9 cellular contexts compared by ENCODE assay signal in genomic region chr11:47186937-47187681, GRCh38. TPM values are rescaled to one million over a fixed set of nuclear protein-coding genes. Genes with fewer than 3 reads are reported as not detected.
A peak's percentile ranks its signal among the peaks of the same experiment; 100 is the strongest.
DNase-seq lines count a peak whose midpoint lies in the region; ATAC-seq and TF ChIP-seq lines count a peak whose summit lies in the region.
"Had no signal": no experiment of that assay in that cellular context is flagged by ENCODE, and none has a peak within 500 bp of the region (broad histone marks: within the 10 kb centered on the region; RNA-seq: fewer than 3 reads in every experiment).

No MANE protein-coding gene starts in this region.

- peaks cover 31% of the 10 kb centered on the region for H3K27me3 Mint-ChIP-seq in CD8-positive, alpha-beta T cell (ENCODE audit: low read depth)
- H3K27me3 Mint-ChIP-seq in WTC11 (ENCODE audit: low read depth): peaks cover 9% of the 10 kb centered on the region

- under 1% methylated on average over 53 of the region's 53 CpGs for WGBS in liver

- H3K4me1 Mint-ChIP-seq in CD8-positive, alpha-beta T cell (ENCODE audit: low read depth): peaks cover 9% of the 10 kb centered on the region
- peaks cover 19% of the 10 kb centered on the region for H3K4me1 Mint-ChIP-seq in WTC11

- no peak overlapping the region for H3K27ac Mint-ChIP-seq in CD8-positive, alpha-beta T cell
- peak overlapping the region; percentile 85 for H3K27ac Mint-ChIP-seq in WTC11

- TF ChIP-seq RAD21 in liver (IDR thresholded peaks at IDR 0.05): no peak

- TF ChIP-seq CTCF in CD8-positive, alpha-beta T cell (IDR thresholded peaks at IDR 0.05): no peak
- TF ChIP-seq CTCF in WTC11 (IDR thresholded peaks at IDR 0.05) (no peak), liver (IDR thresholded peaks at IDR 0.05; ENCODE audit: low read depth, low read length, missing input control) (no peak)

- intact Hi-C loops in CD8-positive, alpha-beta T cell (cut with DNase I, micrococcal nuclease): loop anchor here in 1 of 2 experiments (2.0 kb wide), 1 partner anchor 28 kb away; the partner anchor contains the start of gene DDB2

- H3K36me3 Mint-ChIP-seq in CD8-positive, alpha-beta T cell: no peaks in the 10 kb centered on the region
- H3K36me3 Mint-ChIP-seq in WTC11: peaks cover 3% of the 10 kb centered on the region; the same call in 1 of the 2 replicates

- H3K27ac ChIP-seq in CD8-positive, alpha-beta T cell (ENCODE audit: low read depth, low read length): no peak overlapping the region
- H3K27ac ChIP-seq in duodenal mucosa (ENCODE audit: low read depth, low read length) (no peak overlapping the region), liver (ENCODE audit: low read depth in 1 of 2, low read length in 2 of 2) (peak overlapping the region; percentile 26 to 71)
- H3K27ac ChIP-seq: HL-60 had no signal

- peak; percentile 68 for ATAC-seq in CD8-positive, alpha-beta T cell
- ATAC-seq in HG03175 (IDR thresholded peaks at IDR 0.05; ENCODE audit: unreplicated experiment) (peak; percentile 25), WTC11 (peak; percentile 46), GM19324 (IDR thresholded peaks at IDR 0.05; ENCODE audit: low FRiP score, unreplicated experiment) (no peak)

- peak overlapping the region; percentile 77 for H3K4me3 Mint-ChIP-seq in CD8-positive, alpha-beta T cell
- peak overlapping the region; percentile 81 for H3K4me3 Mint-ChIP-seq in WTC11

- peak in 4 of 7 experiments; percentile 38 to 58 (median 44) for DNase-seq in CD8-positive, alpha-beta T cell
- peak; percentile 74 for DNase-seq in WTC11 (ENCODE audit: low spot score)
- peak; percentile 34 to 43 for DNase-seq in stimulated activated CD4-positive, alpha-beta T cell treated with anti-CD3 and anti-CD28 coated beads, Interleukin-4, amount 100 ng/mL, for 48 hours (ENCODE audit: low read depth in 2 of 2)
- DNase-seq in AG08395 (ENCODE audit: low spot score): no peak

- H3K27me3 ChIP-seq in CD8-positive, alpha-beta T cell (ENCODE audit: insufficient read depth, low read length): peaks cover 7% of the 10 kb centered on the region
- H3K27me3 ChIP-seq in duodenal mucosa (ENCODE audit: control insufficient read depth in 1 of 2, insufficient read depth in 2 of 2, low read length in 2 of 2) (peaks cover 0 to 11% of the 10 kb centered on the region in 2 donors), liver (ENCODE audit: control insufficient read depth in 4 of 4, insufficient read depth in 4 of 4, low read length in 3 of 4) (no peaks in the 10 kb centered on the region)

- no peaks in the 10 kb centered on the region for H3K9me3 Mint-ChIP-seq in CD8-positive, alpha-beta T cell
- no peaks in the 10 kb centered on the region for H3K9me3 Mint-ChIP-seq in WTC11

- H3K9ac ChIP-seq in duodenal mucosa (ENCODE audit: low read depth in 1 of 2, low read length in 2 of 2) (peak overlapping the region; percentile 9 to 18), liver (ENCODE audit: low read depth in 1 of 2, low read length in 2 of 2) (peak overlapping the region; percentile 8 to 64)

- H3K4me1 ChIP-seq in CD8-positive, alpha-beta T cell (ENCODE audit: insufficient read depth, low read length): peaks cover 16% of the 10 kb centered on the region
- H3K4me1 ChIP-seq in duodenal mucosa (ENCODE audit: control insufficient read depth in 1 of 2, insufficient read depth in 2 of 2, low read length in 2 of 2) (peaks cover 18 to 34% of the 10 kb centered on the region in 2 donors), liver (ENCODE audit: control insufficient read depth in 4 of 4, insufficient read depth in 4 of 4, low read length in 3 of 4) (peaks cover 8 to 63% (median 50%) of the 10 kb centered on the region in 4 donors)

- peak overlapping the region; percentile 42 for H3K4me3 ChIP-seq in CD8-positive, alpha-beta T cell (ENCODE audit: low read depth, low read length)
- peak overlapping the region; percentile 60 to 67 for H3K4me3 ChIP-seq in duodenal mucosa (ENCODE audit: low read depth in 1 of 2, low read length in 2 of 2)
- H3K4me3 ChIP-seq in liver (ENCODE audit: low read depth in 1 of 3, low read length in 3 of 3): peak overlapping the region in 2 of 3 donors; percentile 13 to 84

- CTCF ChIA-PET in CD8-positive, alpha-beta T cell (lab: Charles Lee): interaction anchor here (0.9 to 4.1 kb wide), 7 partner anchors 9 to 80 kb away, joined by 3 to 15 read pairs (median 3); no protein-coding TSS in a partner anchor
- CTCF ChIA-PET in WTC11 (lab: Charles Lee): interaction anchor here (0.5 to 4.9 kb wide), 13 partner anchors 9 to 220 kb away, joined by 3 to 101 read pairs (median 8); partner anchors contain the start of genes ACP2, DDB2 and NR1H3

- H3K36me3 ChIP-seq in CD8-positive, alpha-beta T cell (ENCODE audit: insufficient read depth, low read length): no peaks in the 10 kb centered on the region
- no peaks in the 10 kb centered on the region for H3K36me3 ChIP-seq in duodenal mucosa (ENCODE audit: control insufficient read depth in 1 of 2, insufficient read depth in 2 of 2, low read length in 2 of 2)
- peaks cover 0 to 3% (median 0%) of the 10 kb centered on the region in 4 donors for H3K36me3 ChIP-seq in liver (ENCODE audit: control insufficient read depth in 4 of 4, insufficient read depth in 3 of 4, low read depth in 1 of 4, low read length in 3 of 4)

- POLR2A ChIA-PET in CD8-positive, alpha-beta T cell (lab: Charles Lee): interaction anchor here (1.5 to 2.7 kb wide), 2 partner anchors 10 to 73 kb away, joined by 3 to 11 read pairs; partner anchors contain the start of gene ARFGAP2
- POLR2A ChIA-PET in WTC11 (lab: Charles Lee): interaction anchor here (0.7 to 5.1 kb wide), 11 partner anchors 9 to 275 kb away, joined by 3 to 114 read pairs (median 7); partner anchors contain the start of genes ACP2, DDB2 and NR1H3

- H3K9me3 ChIP-seq in CD8-positive, alpha-beta T cell (ENCODE audit: low read length): no peaks in the 10 kb centered on the region
- no peaks in the 10 kb centered on the region for H3K9me3 ChIP-seq in duodenal mucosa (ENCODE audit: control insufficient read depth in 1 of 2, low read length in 2 of 2)
- no peaks in the 10 kb centered on the region for H3K9me3 ChIP-seq in liver (ENCODE audit: control insufficient read depth in 4 of 4, low read length in 3 of 4)

TF ChIP-seq in WTC11, 78 proteins besides CTCF, POLR2A, EP300 and RAD21 (continues in another document):
- TF ChIP-seq GTF2I (CRISPR knock-in tag; conservative IDR thresholded peaks at IDR 0.05): 0 out of 2 replicates have a peak, but pooled peaks have one; percentile 2

TF ChIP-seq in liver, 16 proteins besides CTCF, POLR2A, EP300 and RAD21:
- TF ChIP-seq MAX (IDR thresholded peaks at IDR 0.05) (peak; percentile 41), ZBTB33 (IDR thresholded peaks at IDR 0.05) (no peak)

RNA-seq across cellular contexts. Expression of gene PACSIN3, which starts 0.9 kb away (rescaled TPM):
- not detected for total RNA-seq in CD8-positive, alpha-beta T cell
- total RNA-seq in WTC11 (2021): 74.5 to 77.1 TPM (median 76.8 TPM) in 3 replicates
- 10 to 100 TPM; 12.1 to 20.6 TPM for total RNA-seq in liver
- 10 to 100 TPM; 18.7 to 23.3 TPM for polyA plus RNA-seq in liver

RNA-seq across cellular contexts. Expression of gene ARFGAP2, which starts 10.4 kb away (rescaled TPM):
- total RNA-seq in CD8-positive, alpha-beta T cell: 100 to 1,000 TPM; 194 to 215 TPM
- total RNA-seq in WTC11 (2021) (55.7 to 73.0 TPM (median 60.5 TPM) in 3 replicates), liver (100 to 1,000 TPM in 1 of 2 donors, 10 to 100 TPM in 1; 61.1 to 163 TPM)
- 10 to 100 TPM; 37.3 to 44.9 TPM for polyA plus RNA-seq in liver

RNA-seq across cellular contexts. Expression of gene DDB2, which starts 27.7 kb away (rescaled TPM):
- 10 to 100 TPM; 39.0 to 43.0 TPM for total RNA-seq in CD8-positive, alpha-beta T cell
- total RNA-seq in WTC11 (2021): 124 to 144 TPM (median 124 TPM) in 3 replicates
- total RNA-seq in liver: 1 to 10 TPM; 6.6 to 7.6 TPM
- polyA plus RNA-seq in liver: 10 to 100 TPM in 1 of 2 donors, 1 to 10 TPM in 1; 10.0 to 11.9 TPM

Comparison
In these comparisons a context has a peak if more than half of its experiments do, and no peak if none do; other contexts are left out.
1. H3K27ac ChIP-seq: peak in liver (2 of 2); none in CD8-positive, alpha-beta T cell (single experiment) and duodenal mucosa (single experiment).
2. RNA of gene PACSIN3, which starts 0.9 kb away (total RNA-seq): 74.5 to 77.1 TPM in WTC11 and 12.1 to 20.6 TPM in liver; not detected in CD8-positive, alpha-beta T cell; every median in the first group is over 10 times any median in the second.
3. RNA of gene DDB2, which starts 27.7 kb away (total RNA-seq): 124 to 144 TPM in WTC11 and 39.0 to 43.0 TPM in CD8-positive, alpha-beta T cell; 6.6 to 7.6 TPM in liver; every median in the first group is over 4 times any median in the second.
4. Peak in every context shown above with its lines, with median percentiles within 50 percentile points of each other: H3K4me3 ChIP-seq.